Comparison of ENCODE assay signal across 13 cellular contexts in genomic region chr5:109759304-109759703, GRCh38.
A peak's percentile ranks its signal among the peaks of the same experiment; 100 is the strongest.
DNase-seq lines count a peak whose midpoint lies in the region; ATAC-seq and TF ChIP-seq lines count a peak whose summit lies in the region.
"Had no signal": no experiment of that assay in that cellular context is flagged by ENCODE, and none has a peak within 500 bp of the region (broad histone marks: within the 10 kb centered on the region; RNA-seq: fewer than 3 reads in every experiment).

No MANE protein-coding gene starts in this region.

- peaks cover 16% of the 10 kb centered on the region for H3K4me1 Mint-ChIP-seq in osteocyte (ENCODE audit: unreplicated experiment)
- H3K4me1 Mint-ChIP-seq in nephron progenitor cell, result no peaks in the 10 kb centered on the region
- H3K4me1 Mint-ChIP-seq: brain had no signal

- ATAC-seq in GM19467 (IDR thresholded peaks at IDR 0.05; ENCODE audit: unreplicated experiment), result peak; percentile 78

- DNase-seq in HT1080 (ENCODE audit: low read depth), result peak; percentile 11
- peak; percentile 61 to 84 for DNase-seq in dermis microvascular lymphatic vessel endothelial cell (ENCODE audit: low read depth in 2 of 2)
- no peak for DNase-seq in osteocyte (ENCODE audit: extremely low spot score, unreplicated experiment)
- no peak for DNase-seq in NCI-H1694 (lab: John Stamatoyannopoulos, UW)
- no peak for DNase-seq in GOT3 (lab: John Stamatoyannopoulos, UW)
- no peak for DNase-seq in nephron progenitor cell
- no peak for DNase-seq in HPDE6-E6E7 (ENCODE audit: extremely low spot score)
- DNase-seq: foreskin melanocyte, mesendoderm, NCI-H1105 treated with DMSO at 0.1 percent for 48 hours, upper lobe of left lung had no signal

- H3K27me3 Mint-ChIP-seq in osteocyte (ENCODE audit: unreplicated experiment) (no peaks in the 10 kb centered on the region), nephron progenitor cell (ENCODE audit: low read depth, poor library complexity) (no peaks in the 10 kb centered on the region)
- H3K27me3 Mint-ChIP-seq: brain had no signal

- H3K27ac Mint-ChIP-seq in osteocyte (ENCODE audit: unreplicated experiment), result peak overlapping the region; percentile 74
- no peak overlapping the region for H3K27ac Mint-ChIP-seq in nephron progenitor cell
- H3K27ac Mint-ChIP-seq: brain had no signal

- H3K9me3 Mint-ChIP-seq in osteocyte (ENCODE audit: unreplicated experiment) (peaks cover 4% of the 10 kb centered on the region), nephron progenitor cell (peaks cover 20% of the 10 kb centered on the region)

- H3K36me3 Mint-ChIP-seq in osteocyte (ENCODE audit: unreplicated experiment) (peaks cover 48% of the 10 kb centered on the region), nephron progenitor cell (ENCODE audit: low read depth) (peaks cover 65% of the 10 kb centered on the region)

- H3K4me3 Mint-ChIP-seq in osteocyte (ENCODE audit: unreplicated experiment), result peak overlapping the region; percentile 44
- H3K4me3 Mint-ChIP-seq in nephron progenitor cell, result no peak overlapping the region
- H3K4me3 Mint-ChIP-seq: brain had no signal

- no peak for TF ChIP-seq CTCF in osteocyte (IDR thresholded peaks at IDR 0.05)
- no peak for TF ChIP-seq CTCF in nephron progenitor cell (IDR thresholded peaks at IDR 0.05)

Comparison
In these comparisons a context has a peak if more than half of its experiments do, and no peak if none do; other contexts are left out.
1. DNase-seq: peak in HT1080 (single experiment) and dermis microvascular lymphatic vessel endothelial cell (2 of 2); none in osteocyte (single experiment), NCI-H1694 (single experiment), GOT3 (single experiment), nephron progenitor cell (single experiment) and HPDE6-E6E7 (single experiment).